In genomic region chr6:123288649-123289048, GRCh38 we compare ENCODE assay signal across 8 cellular contexts.
"Had no signal": no experiment of that assay in that cellular context is flagged by ENCODE, and none has a peak within 500 bp of the region (broad histone marks: within the 10 kb centered on the region; RNA-seq: fewer than 3 reads in every experiment).

No MANE protein-coding gene starts in this region.

- H3K4me2 ChIP-seq: GM23338, KMS-11 had no signal

- FAIRE-seq: H1, H54, HTR-8/SVneo had no signal

- H3K4me3 ChIP-seq: GM23338 had no signal

- ATAC-seq: GM23338 had no signal

- DNase-seq: H9, HCEC 1CT, KBM-7 had no signal

- H2AFZ ChIP-seq: GM23338 had no signal

- H3K9ac ChIP-seq: KMS-11 had no signal

- H3K27ac ChIP-seq: KMS-11 had no signal
